ENCODE assay signal across 1 cellular context in the genomic region with DNA sequence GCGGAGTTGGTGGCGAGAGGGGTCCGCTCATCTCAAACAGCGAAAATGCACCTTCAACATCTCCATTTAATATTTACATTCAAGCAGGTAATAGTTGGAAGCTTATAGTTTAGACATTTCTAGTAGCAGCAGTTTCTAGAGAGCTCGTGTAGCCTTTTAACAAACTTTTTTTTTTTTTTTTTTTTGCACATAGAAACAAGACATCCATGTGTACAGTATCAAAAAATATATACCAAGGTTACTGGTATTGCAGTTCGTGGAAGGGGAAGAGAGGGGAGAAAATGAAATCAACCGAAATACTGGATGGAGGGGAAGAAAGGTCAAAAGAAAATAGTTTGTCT.
TF ChIP-seq lines count a peak whose summit lies in the region.

No MANE protein-coding gene starts in this region.

TF ChIP-seq in HepG2, 621 proteins besides CTCF, POLR2A, EP300 and RAD21:
- peak; percentile 5 for TF ChIP-seq TBL1XR1 (IDR thresholded peaks at IDR 0.05; ENCODE audit: borderline replicate concordance, low read length, partially characterized antibody)
- no peak for TF ChIP-seq KMT2B (CRISPR knock-in tag; IDR thresholded peaks at IDR 0.05)
- peak; percentile 64; the same call in 1 of the 2 replicates for TF ChIP-seq TGIF2 (CRISPR knock-in tag; IDR thresholded peaks at IDR 0.05)
- 0 out of 2 replicates have a peak, but pooled peaks have one; percentile 5 for TF ChIP-seq RXRB (CRISPR knock-in tag; IDR thresholded peaks at IDR 0.05; ENCODE audit: borderline replicate concordance)
